Comparison of ENCODE assay signal across 8 cellular contexts in genomic region chr11:48020092-48020755, GRCh38. TPM values are rescaled to one million over a fixed set of nuclear protein-coding genes. Genes with fewer than 3 reads are reported as not detected.
DNase-seq lines count a peak whose midpoint lies in the region; ATAC-seq and TF ChIP-seq lines count a peak whose summit lies in the region.

No MANE protein-coding gene starts in this region.

- no peak overlapping the region for H3K4me3 ChIP-seq in neural progenitor cell

- no peaks in the 10 kb centered on the region for H3K9me3 ChIP-seq in neural progenitor cell (ENCODE audit: low read depth)

- peaks cover 30% of the 10 kb centered on the region for H3K36me3 Mint-ChIP-seq in activated CD8-positive, alpha-beta memory T cell treated with anti-CD3 and anti-CD28 coated beads, Interleukin-2, amount 10 ng/mL, durations not matched to agents 7 days and 5 days
- H3K36me3 Mint-ChIP-seq in activated CD4-positive, alpha-beta T cell treated with anti-CD3 and anti-CD28 coated beads, Interleukin-2, amount 10 ng/mL, durations not matched to agents 24 days and 14 days (ENCODE audit: low read depth): peaks cover 41% of the 10 kb centered on the region
- no peaks in the 10 kb centered on the region for H3K36me3 Mint-ChIP-seq in neural progenitor cell

- H3K4me3 Mint-ChIP-seq in activated CD8-positive, alpha-beta memory T cell treated with anti-CD3 and anti-CD28 coated beads, Interleukin-2, amount 10 ng/mL, durations not matched to agents 7 days and 5 days: no peak overlapping the region
- H3K4me3 Mint-ChIP-seq in activated CD4-positive, alpha-beta T cell treated with anti-CD3 and anti-CD28 coated beads, Interleukin-2, amount 10 ng/mL, durations not matched to agents 24 days and 14 days: peak overlapping the region; percentile 49
- no peak overlapping the region for H3K4me3 Mint-ChIP-seq in neural progenitor cell

- peaks cover 39% of the 10 kb centered on the region for H3K79me2 ChIP-seq in neural progenitor cell (ENCODE audit: low read depth)

- peaks cover 65% of the 10 kb centered on the region for H3K4me1 ChIP-seq in neural progenitor cell

- H3K4me1 Mint-ChIP-seq in activated CD8-positive, alpha-beta memory T cell treated with anti-CD3 and anti-CD28 coated beads, Interleukin-2, amount 10 ng/mL, durations not matched to agents 7 days and 5 days: peaks cover 68% of the 10 kb centered on the region
- peaks cover 73% of the 10 kb centered on the region for H3K4me1 Mint-ChIP-seq in activated CD4-positive, alpha-beta T cell treated with anti-CD3 and anti-CD28 coated beads, Interleukin-2, amount 10 ng/mL, durations not matched to agents 24 days and 14 days
- peaks cover 55% of the 10 kb centered on the region for H3K4me1 Mint-ChIP-seq in neural progenitor cell

- no peak overlapping the region for H3K27ac ChIP-seq in neural progenitor cell

- H3K9me3 Mint-ChIP-seq in activated CD8-positive, alpha-beta memory T cell treated with anti-CD3 and anti-CD28 coated beads, Interleukin-2, amount 10 ng/mL, durations not matched to agents 7 days and 5 days (ENCODE audit: low read depth): no peaks in the 10 kb centered on the region
- H3K9me3 Mint-ChIP-seq in activated CD4-positive, alpha-beta T cell treated with anti-CD3 and anti-CD28 coated beads, Interleukin-2, amount 10 ng/mL, durations not matched to agents 24 days and 14 days: no peaks in the 10 kb centered on the region
- H3K9me3 Mint-ChIP-seq in neural progenitor cell: no peaks in the 10 kb centered on the region

- no peaks in the 10 kb centered on the region for H3K27me3 ChIP-seq in neural progenitor cell

- CTCF ChIA-PET in activated CD8-positive, alpha-beta memory T cell treated with anti-CD3 and anti-CD28 coated beads, Interleukin-2, amount 10 ng/mL, durations not matched to agents 7 days and 5 days (lab: Charles Lee): interaction anchor here (1.1 to 1.6 kb wide), 3 partner anchors 10 to 86 kb away, joined by 3 to 6 read pairs (median 3); no protein-coding TSS in a partner anchor

- no peak for TF ChIP-seq CTCF in neural progenitor cell (IDR thresholded peaks at IDR 0.05)

- H3K36me3 ChIP-seq in neural progenitor cell: no peaks in the 10 kb centered on the region

- peak overlapping the region; percentile 80 for H3K4me2 ChIP-seq in neural progenitor cell

- ATAC-seq in activated CD8-positive, alpha-beta memory T cell treated with anti-CD3 and anti-CD28 coated beads, Interleukin-2, amount 10 ng/mL, durations not matched to agents 7 days and 5 days: peak; percentile 32
- peak; percentile 66 for ATAC-seq in HG03108 (IDR thresholded peaks at IDR 0.05; ENCODE audit: unreplicated experiment)

- no peaks in the 10 kb centered on the region for H3K27me3 Mint-ChIP-seq in activated CD8-positive, alpha-beta memory T cell treated with anti-CD3 and anti-CD28 coated beads, Interleukin-2, amount 10 ng/mL, durations not matched to agents 7 days and 5 days
- no peaks in the 10 kb centered on the region for H3K27me3 Mint-ChIP-seq in activated CD4-positive, alpha-beta T cell treated with anti-CD3 and anti-CD28 coated beads, Interleukin-2, amount 10 ng/mL, durations not matched to agents 24 days and 14 days
- H3K27me3 Mint-ChIP-seq in neural progenitor cell (ENCODE audit: insufficient read depth, low read depth): peaks cover 2% of the 10 kb centered on the region

- H3K27ac Mint-ChIP-seq in activated CD8-positive, alpha-beta memory T cell treated with anti-CD3 and anti-CD28 coated beads, Interleukin-2, amount 10 ng/mL, durations not matched to agents 7 days and 5 days: peak overlapping the region; percentile 63
- H3K27ac Mint-ChIP-seq in activated CD4-positive, alpha-beta T cell treated with anti-CD3 and anti-CD28 coated beads, Interleukin-2, amount 10 ng/mL, durations not matched to agents 24 days and 14 days: peak overlapping the region; percentile 87
- H3K27ac Mint-ChIP-seq in neural progenitor cell: peak overlapping the region; percentile 20

- no peak overlapping the region for H3K9ac ChIP-seq in neural progenitor cell

- H4K20me1 ChIP-seq in neural progenitor cell (ENCODE audit: low read depth): peaks cover 4% of the 10 kb centered on the region

- intact Hi-C loops in activated CD4-positive, alpha-beta T cell treated with anti-CD3 and anti-CD28 coated beads, Interleukin-2, amount 10 ng/mL, durations not matched to agents 24 days and 14 days (cut with micrococcal nuclease): loop anchor here (1.0 to 2.0 kb wide), 3 partner anchors 14 to 39 kb away; no protein-coding TSS in a partner anchor

- H3F3A ChIP-seq in neural progenitor cell (ENCODE audit: low read depth): peaks cover 40% of the 10 kb centered on the region

- H2AFZ ChIP-seq in neural progenitor cell (replicated peaks): no peak overlapping the region

- no peak for DNase-seq in activated CD8-positive, alpha-beta memory T cell treated with anti-CD3 and anti-CD28 coated beads, Interleukin-2, amount 10 ng/mL, durations not matched to agents 7 days and 5 days
- no peak for DNase-seq in activated CD8-positive, alpha-beta memory T cell treated with anti-CD3 and anti-CD28 coated beads, Interleukin-2, amount 50 U/mL, for 48 hours
- no peak for DNase-seq in activated CD4-positive, alpha-beta T cell treated with anti-CD3 and anti-CD28 coated beads, Interleukin-2, amount 10 ng/mL, durations not matched to agents 24 days and 14 days
- DNase-seq in neural progenitor cell (ENCODE audit: low spot score): no peak
- DNase-seq in DMS53 treated with DMSO at 0.1 percent for 48 hours (lab: John Stamatoyannopoulos, UW; ENCODE audit: unreplicated experiment): no peak
- DNase-seq in SHP77 (lab: John Stamatoyannopoulos, UW): no peak
- no peak for DNase-seq in DMS153 (lab: John Stamatoyannopoulos, UW)

RNA-seq across cellular contexts. Expression of gene PTPRJ, which starts 39.9 kb away (rescaled TPM):
- 10 to 100 TPM; 74.3 to 80.5 TPM for total RNA-seq in activated CD8-positive, alpha-beta memory T cell treated with anti-CD3 and anti-CD28 coated beads, Interleukin-2, amount 10 ng/mL, durations not matched to agents 7 days and 5 days
- total RNA-seq in activated CD4-positive, alpha-beta T cell treated with anti-CD3 and anti-CD28 coated beads, Interleukin-2, amount 10 ng/mL, durations not matched to agents 24 days and 14 days: 51.3 and 52.2 TPM in 2 replicates
- 17.3 and 28.0 TPM in 2 replicates for total RNA-seq in neural progenitor cell (ENCODE audit: low replicate concordance)

Comparison
In these comparisons a context has a peak if more than half of its experiments do, and no peak if none do; other contexts are left out.
1. H3K27ac Mint-ChIP-seq: peak in every context shown above with its lines; median percentile 87 in activated CD4-positive, alpha-beta T cell treated with anti-CD3 and anti-CD28 coated beads, Interleukin-2, amount 10 ng/mL, durations not matched to agents 24 days and 14 days; 63 in activated CD8-positive, alpha-beta memory T cell treated with anti-CD3 and anti-CD28 coated beads, Interleukin-2, amount 10 ng/mL, durations not matched to agents 7 days and 5 days; 20 in neural progenitor cell.